16 cellular contexts compared by ENCODE assay signal in the genomic region with DNA sequence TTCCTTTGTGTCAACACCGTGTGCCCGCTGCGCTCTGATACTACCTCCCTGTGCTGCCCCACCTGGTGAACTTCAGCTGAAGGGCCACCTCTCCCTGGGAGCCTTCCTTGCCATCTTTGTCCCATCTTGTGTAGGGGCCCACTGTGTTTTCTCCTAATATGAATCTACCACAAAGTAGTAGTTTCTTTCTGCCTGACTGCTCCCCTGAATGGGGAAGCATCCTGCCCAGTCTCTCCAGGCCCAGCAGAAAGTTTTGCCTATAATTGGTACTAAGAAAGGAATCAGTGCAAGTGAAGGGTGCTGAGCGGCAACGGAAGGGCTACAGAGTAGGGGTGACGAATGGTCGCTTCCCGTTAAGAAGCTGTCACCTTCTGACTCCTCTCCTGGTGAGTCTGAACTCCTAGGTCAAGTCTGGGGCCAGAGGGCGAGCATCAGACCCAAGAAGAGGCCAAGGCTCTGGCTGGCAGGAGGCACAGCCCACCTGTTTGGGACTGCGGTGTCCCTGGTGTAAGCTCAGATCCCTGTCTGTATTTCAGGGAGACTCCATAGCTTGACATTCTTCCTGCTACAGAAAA. TPM values are rescaled to one million over a fixed set of nuclear protein-coding genes. Genes with fewer than 3 reads are reported as not detected.
DNase-seq lines count a peak whose midpoint lies in the region; ATAC-seq and TF ChIP-seq lines count a peak whose summit lies in the region.
"Had no signal": no experiment of that assay in that cellular context is flagged by ENCODE, and none has a peak within 500 bp of the region (broad histone marks: within the 10 kb centered on the region; RNA-seq: fewer than 3 reads in every experiment).

No MANE protein-coding gene starts in this region.

- H3K36me3 Mint-ChIP-seq in Caco-2 (ENCODE audit: insufficient read depth, unreplicated experiment) = peaks cover 79% of the 10 kb centered on the region
- no peaks in the 10 kb centered on the region for H3K36me3 Mint-ChIP-seq in activated T-helper 2 cell treated with anti-CD3 and anti-CD28 coated beads, Interferon-gamma antibody, Interleukin-2, Interleukin-4, amounts not matched to agents 10 μg/mL and 5 μg/mL and 100 μg/mL, durations not matched to agents 14 hours and 24 hours and 36 hours (ENCODE audit: low read depth)
- H3K36me3 Mint-ChIP-seq: stimulated activated memory B cell treated with anti-CD40 and anti-IgM and Interleukin-4, amounts not matched to agents 10 μg/mL and 1 μg/mL and 100 μg/mL, for 72 hours had no signal

- H3K27me3 ChIP-seq in Caco-2 (replicated peaks; ENCODE audit: control insufficient read depth, insufficient read depth, low read length) (no peaks in the 10 kb centered on the region), layer of hippocampus (ENCODE audit: control insufficient read depth, insufficient read depth, low read length) (no peaks in the 10 kb centered on the region), trophoblast cell (ENCODE audit: insufficient read depth, low read length) (no peaks in the 10 kb centered on the region)

- peak overlapping the region; percentile 96 for H3K27ac ChIP-seq in VCaP
- peak overlapping the region; percentile 59 for H3K27ac ChIP-seq in layer of hippocampus (ENCODE audit: low read depth, low read length)
- H3K27ac ChIP-seq in trophoblast cell (ENCODE audit: low read depth, low read length) = peak overlapping the region; percentile 89

- H3K36me3 ChIP-seq in Caco-2 (ENCODE audit: control insufficient read depth, insufficient read depth, low read length) (peaks cover 4% of the 10 kb centered on the region; the same call in 1 of the 2 replicates), trophoblast cell (ENCODE audit: control insufficient read depth in 1 of 2, insufficient read depth in 2 of 2, low read length in 2 of 2) (no peaks in the 10 kb centered on the region)

- peak overlapping the region; percentile 64 for H3K4me3 Mint-ChIP-seq in Caco-2 (ENCODE audit: unreplicated experiment)
- H3K4me3 Mint-ChIP-seq in activated T-helper 2 cell treated with anti-CD3 and anti-CD28 coated beads, Interferon-gamma antibody, Interleukin-2, Interleukin-4, amounts not matched to agents 10 μg/mL and 5 μg/mL and 100 μg/mL, durations not matched to agents 14 hours and 24 hours and 36 hours (ENCODE audit: low read depth) = no peak overlapping the region
- H3K4me3 Mint-ChIP-seq: stimulated activated memory B cell treated with anti-CD40 and anti-IgM and Interleukin-4, amounts not matched to agents 10 μg/mL and 1 μg/mL and 100 μg/mL, for 72 hours had no signal

- H3K4me2 ChIP-seq in trophoblast cell (ENCODE audit: low read length) = peak overlapping the region; percentile 29

- H3K9ac ChIP-seq in trophoblast cell (ENCODE audit: low read length) = no peak overlapping the region

- peak overlapping the region; percentile 77 for H3K14ac ChIP-seq in trophoblast cell (ENCODE audit: low read length)

- H3K4me3 ChIP-seq in Caco-2 (ENCODE audit: low read depth, low read length) (no peak overlapping the region), trophoblast cell (ENCODE audit: low read depth, low read length) (no peak overlapping the region)

- H2BK5ac ChIP-seq in trophoblast cell (ENCODE audit: low read depth, low read length, poor library complexity) = peak overlapping the region; percentile 82

- intact Hi-C loops in Caco-2 (cut with micrococcal nuclease; ENCODE audit: unreplicated experiment) = no loop called here
- intact Hi-C loops in activated T-helper 2 cell treated with anti-CD3 and anti-CD28 coated beads, Interferon-gamma antibody, Interleukin-2, Interleukin-4, amounts not matched to agents 10 μg/mL and 5 μg/mL and 100 μg/mL, durations not matched to agents 14 hours and 24 hours and 36 hours (cut with micrococcal nuclease) = no loop called here

- H4K8ac ChIP-seq in trophoblast cell (ENCODE audit: low read depth, low read length) = peak overlapping the region; percentile 42

- TF ChIP-seq CTCF in Caco-2 (IDR thresholded peaks at IDR 0.05; ENCODE audit: insufficient read depth in 1 of 2, low read depth in 1 of 2, low read length in 1 of 2, severe bottlenecking in 1 of 2, unreplicated experiment in 1 of 2) = no peak
- TF ChIP-seq CTCF in VCaP (conservative IDR thresholded peaks at IDR 0.05) = no peak

- peaks cover 24% of the 10 kb centered on the region for H3K79me1 ChIP-seq in trophoblast cell (ENCODE audit: low read length)

- H3K27me3 Mint-ChIP-seq in Caco-2 (ENCODE audit: insufficient read depth, unreplicated experiment) = no peaks in the 10 kb centered on the region
- H3K27me3 Mint-ChIP-seq in activated T-helper 2 cell treated with anti-CD3 and anti-CD28 coated beads, Interferon-gamma antibody, Interleukin-2, Interleukin-4, amounts not matched to agents 10 μg/mL and 5 μg/mL and 100 μg/mL, durations not matched to agents 14 hours and 24 hours and 36 hours (ENCODE audit: low read depth) = no peaks in the 10 kb centered on the region
- H3K27me3 Mint-ChIP-seq: stimulated activated memory B cell treated with anti-CD40 and anti-IgM and Interleukin-4, amounts not matched to agents 10 μg/mL and 1 μg/mL and 100 μg/mL, for 72 hours had no signal

- WGBS in trophoblast cell (ENCODE audit: extremely low coverage, insufficient coverage, insufficient read length) = no CpG with 5 or more reads among the region's 10 CpGs

- H2BK12ac ChIP-seq in trophoblast cell (ENCODE audit: low read length) = peak overlapping the region; percentile 99

- H3K9me3 ChIP-seq in Caco-2 = no peaks in the 10 kb centered on the region
- H3K9me3 ChIP-seq in trophoblast cell (ENCODE audit: insufficient read depth, low read depth, low read length) = no peaks in the 10 kb centered on the region

- no peak overlapping the region for H3K23ac ChIP-seq in trophoblast cell (ENCODE audit: low read length)

- H3K79me2 ChIP-seq in trophoblast cell (ENCODE audit: control insufficient read depth, insufficient read depth, low read length, poor library complexity) = peaks cover 10% of the 10 kb centered on the region

- DNase-seq in Caco-2 (no peak), trophoblast cell (no peak), NCI-H82 treated with DMSO at 0.1 percent for 48 hours (lab: John Stamatoyannopoulos, UW; ENCODE audit: unreplicated experiment) (no peak), NCI-H128 (lab: John Stamatoyannopoulos, UW; ENCODE audit: unreplicated experiment) (no peak)
- no peak for DNase-seq in activated T-helper 2 cell treated with anti-CD3 and anti-CD28 coated beads, Interferon-gamma antibody, Interleukin-2, Interleukin-4, amounts not matched to agents 10 μg/mL and 5 μg/mL and 100 μg/mL, durations not matched to agents 14 hours and 24 hours and 36 hours (ENCODE audit: low spot score)
- DNase-seq: activated CD4-positive, alpha-beta T cell treated with anti-CD3 and anti-CD28 coated beads for 1 hour; activated T-cell treated with anti-CD3 and anti-CD28 coated beads, Interleukin-2, amount 50 U/mL, for 1 hour; AML-193; glutamatergic neuron; left ventricle myocardium superior; posterior cingulate gyrus; stimulated activated CD4-positive, alpha-beta T cell treated with anti-CD3 and anti-CD28 coated beads, Interleukin-2, amount 100 ng/mL, for 48 hours had no signal

- H3K9me3 Mint-ChIP-seq in Caco-2 (ENCODE audit: unreplicated experiment) = no peaks in the 10 kb centered on the region
- no peaks in the 10 kb centered on the region for H3K9me3 Mint-ChIP-seq in activated T-helper 2 cell treated with anti-CD3 and anti-CD28 coated beads, Interferon-gamma antibody, Interleukin-2, Interleukin-4, amounts not matched to agents 10 μg/mL and 5 μg/mL and 100 μg/mL, durations not matched to agents 14 hours and 24 hours and 36 hours
- H3K9me3 Mint-ChIP-seq: stimulated activated memory B cell treated with anti-CD40 and anti-IgM and Interleukin-4, amounts not matched to agents 10 μg/mL and 1 μg/mL and 100 μg/mL, for 72 hours had no signal

- peaks cover 86% of the 10 kb centered on the region for H3K4me1 ChIP-seq in Caco-2
- peaks cover 31 to 43% of the 10 kb centered on the region in 2 experiments for H3K4me1 ChIP-seq in trophoblast cell (ENCODE audit: control insufficient read depth in 1 of 2, insufficient read depth in 2 of 2, low read length in 2 of 2)

- peak overlapping the region; percentile 96 for H4K91ac ChIP-seq in trophoblast cell (ENCODE audit: low read depth, low read length)

- H3K4me1 Mint-ChIP-seq in Caco-2 (ENCODE audit: low read depth, unreplicated experiment) = peaks cover 51% of the 10 kb centered on the region
- H3K4me1 Mint-ChIP-seq in activated T-helper 2 cell treated with anti-CD3 and anti-CD28 coated beads, Interferon-gamma antibody, Interleukin-2, Interleukin-4, amounts not matched to agents 10 μg/mL and 5 μg/mL and 100 μg/mL, durations not matched to agents 14 hours and 24 hours and 36 hours (ENCODE audit: low read depth) = no peaks in the 10 kb centered on the region
- H3K4me1 Mint-ChIP-seq: stimulated activated memory B cell treated with anti-CD40 and anti-IgM and Interleukin-4, amounts not matched to agents 10 μg/mL and 1 μg/mL and 100 μg/mL, for 72 hours had no signal

- POLR2A ChIA-PET in Caco-2 (lab: Charles Lee) = interaction anchor here (0.5 to 3.9 kb wide), 7 partner anchors 13 to 95 kb away, joined by 3 to 22 read pairs (median 5); a partner anchor contains a TSS

- H3K4ac ChIP-seq in trophoblast cell (ENCODE audit: low read depth, low read length) = peak overlapping the region; percentile 44

- peak overlapping the region; percentile 62 for H2BK120ac ChIP-seq in trophoblast cell (ENCODE audit: insufficient read depth, low read length, poor library complexity)

- no peak overlapping the region for H2AFZ ChIP-seq in trophoblast cell (ENCODE audit: insufficient read depth, low read length, poor library complexity)

- H4K12ac ChIP-seq in trophoblast cell (ENCODE audit: low read depth, low read length) = no peak overlapping the region

- TSS peak; percentile 70 for BruUV-seq in Caco-2 (replicated peaks; lab: Mats Ljungman, UMichigan)

- no peak for ATAC-seq in HG03442 (IDR thresholded peaks at IDR 0.05; ENCODE audit: unreplicated experiment)
- ATAC-seq: left ventricle myocardium superior; stimulated activated memory B cell treated with anti-CD40 and anti-IgM and Interleukin-4, amounts not matched to agents 10 μg/mL and 1 μg/mL and 100 μg/mL, for 72 hours had no signal

- CTCF ChIA-PET in Caco-2 (lab: Charles Lee) = interaction anchor here (0.5 to 3.4 kb wide), 10 partner anchors 9 to 49 kb away, joined by 3 to 24 read pairs (median 4); a partner anchor contains a TSS

- peak overlapping the region; percentile 57 for H3K18ac ChIP-seq in trophoblast cell (ENCODE audit: low read length)

- H3K27ac Mint-ChIP-seq in Caco-2 (ENCODE audit: unreplicated experiment) = peak overlapping the region; percentile 98
- H3K27ac Mint-ChIP-seq in activated T-helper 2 cell treated with anti-CD3 and anti-CD28 coated beads, Interferon-gamma antibody, Interleukin-2, Interleukin-4, amounts not matched to agents 10 μg/mL and 5 μg/mL and 100 μg/mL, durations not matched to agents 14 hours and 24 hours and 36 hours = no peak overlapping the region
- H3K27ac Mint-ChIP-seq: stimulated activated memory B cell treated with anti-CD40 and anti-IgM and Interleukin-4, amounts not matched to agents 10 μg/mL and 1 μg/mL and 100 μg/mL, for 72 hours had no signal

- peak overlapping the region; percentile 95 for H2AK5ac ChIP-seq in trophoblast cell (ENCODE audit: low read length)

RNA-seq across cellular contexts. Expression of a gene that starts 24.1 kb away (rescaled TPM):
- 108 and 109 TPM in 2 replicates for total RNA-seq in Caco-2 (2022)
- polyA plus RNA-seq in trophoblast cell (2013) = 48.1 and 48.6 TPM in 2 replicates
- 0.09 and 0.59 TPM in 2 replicates for total RNA-seq in activated T-helper 2 cell treated with anti-CD3 and anti-CD28 coated beads, Interferon-gamma antibody, Interleukin-2, Interleukin-4, amounts not matched to agents 10 μg/mL and 5 μg/mL and 100 μg/mL, durations not matched to agents 14 hours and 24 hours and 36 hours

Comparison
In these comparisons a context has a peak if more than half of its experiments do, and no peak if none do; other contexts are left out.
1. RNA of a gene that starts 24.1 kb away (total RNA-seq): 108 to 109 TPM in Caco-2; 0.09 to 0.59 TPM in activated T-helper 2 cell treated with anti-CD3 and anti-CD28 coated beads, Interferon-gamma antibody, Interleukin-2, Interleukin-4, amounts not matched to agents 10 μg/mL and 5 μg/mL and 100 μg/mL, durations not matched to agents 14 hours and 24 hours and 36 hours; every median in the first group is over 10 times any median in the second.
2. Peak in every context shown above with its lines, with median percentiles within 50 percentile points of each other: H3K27ac ChIP-seq.